12 cellular contexts compared by ENCODE assay signal in genomic region chr1:6454856-6455751, GRCh38. TPM values are rescaled to one million over a fixed set of nuclear protein-coding genes. Genes with fewer than 3 reads are reported as not detected.
DNase-seq lines count a peak whose midpoint lies in the region; ATAC-seq lines count a peak whose summit lies in the region.
"Had no signal": no experiment of that assay in that cellular context is flagged by ENCODE, and none has a peak within 500 bp of the region (broad histone marks: within the 10 kb centered on the region; RNA-seq: fewer than 3 reads in every experiment).

No MANE protein-coding gene starts in this region.

- H3K4me2 ChIP-seq in GM23248 (ENCODE audit: unreplicated experiment) = no peak overlapping the region

- 4 to 5% methylated on average over 87 to 97 of the region's 115 CpGs for WGBS in GM23248 (ENCODE audit: low coverage in 1 of 2, low lambda C conversion rate in 2 of 2, missing lambda C conversion rate in 2 of 2), 2 experiments

- H3K27ac ChIP-seq in ACC112 (ENCODE audit: low read depth, low read length) (no peak overlapping the region), GM23248 (no peak overlapping the region)
- H3K27ac ChIP-seq: epithelial cell of prostate, SJCRH30 had no signal

- H3K4me1 ChIP-seq in ACC112 (ENCODE audit: control insufficient read depth, insufficient read depth, low read length, unreplicated experiment) = no peaks in the 10 kb centered on the region
- no peaks in the 10 kb centered on the region for H3K4me1 ChIP-seq in GM23248 (ENCODE audit: insufficient read depth)
- H3K4me1 ChIP-seq: SJCRH30 had no signal

- H4K20me1 ChIP-seq in GM23248 (ENCODE audit: insufficient read depth) = no peaks in the 10 kb centered on the region

- ATAC-seq in GM18907 (IDR thresholded peaks at IDR 0.05; ENCODE audit: unreplicated experiment) (no peak), GM21576 (IDR thresholded peaks at IDR 0.05; ENCODE audit: unreplicated experiment) (no peak)

- H3K79me2 ChIP-seq in ACC112 (ENCODE audit: control insufficient read depth, insufficient read depth, low read length, unreplicated experiment) = no peaks in the 10 kb centered on the region
- H3K79me2 ChIP-seq in GM23248 (ENCODE audit: insufficient read depth) = no peaks in the 10 kb centered on the region

- H3K27me3 ChIP-seq in ACC112 (ENCODE audit: insufficient read depth, low read length) = peaks cover 37% of the 10 kb centered on the region
- peaks cover 61% of the 10 kb centered on the region for H3K27me3 ChIP-seq in GM23248 (replicated peaks; ENCODE audit: insufficient read depth)

- H3K36me3 ChIP-seq in ACC112 (ENCODE audit: insufficient read depth, low read length) (no peaks in the 10 kb centered on the region), GM23248 (ENCODE audit: low read depth) (no peaks in the 10 kb centered on the region)
- H3K36me3 ChIP-seq: SJCRH30 had no signal

- DNase-seq in GM23248 (peak; percentile 41), iris pigment epithelial cell (ENCODE audit: low read depth) (peak; percentile 25), midbrain (lab: John Stamatoyannopoulos, UW) (no peak), hypothalamus (lab: John Stamatoyannopoulos, UW) (no peak)
- peak; percentile 37 for DNase-seq in activated naive CD4-positive, alpha-beta T cell treated with anti-CD3 and anti-CD28 coated beads, Interleukin-2, amount 50 U/mL, for 16 hours
- DNase-seq: kidney glomerular epithelial cell, NCI-H2107, SJCRH30 had no signal

- in situ Hi-C loops in GM23248 (cut with MboI) = no loop called here

- 0 out of 2 replicates have a peak overlapping the region, but pooled peaks have one; percentile 21 for H3K4me3 ChIP-seq in ACC112 (ENCODE audit: low read depth, low read length)
- H3K4me3 ChIP-seq in GM23248 = no peak overlapping the region
- H3K4me3 ChIP-seq: SJCRH30 had no signal

- no peaks in the 10 kb centered on the region for H3K9me2 ChIP-seq in GM23248 (ENCODE audit: insufficient read depth)

- no peak overlapping the region for H3K9ac ChIP-seq in GM23248

- H3F3A ChIP-seq in GM23248 (ENCODE audit: insufficient read depth) = no peaks in the 10 kb centered on the region

- H2AFZ ChIP-seq in ACC112 (ENCODE audit: low read length, unreplicated experiment) (no peak overlapping the region), GM23248 (no peak overlapping the region)

- H3K9me3 ChIP-seq in GM23248 (ENCODE audit: low read depth) = no peaks in the 10 kb centered on the region
- H3K9me3 ChIP-seq: SJCRH30 had no signal

RNA-seq across cellular contexts. Expression of gene TNFRSF25, which starts 10.9 kb away (rescaled TPM):
- total RNA-seq in GM23248 (2014; rRNA removed; shearing (Covaris generic)) = 5.6 and 12.1 TPM in 2 replicates
- 2.5 and 3.1 TPM in 2 replicates for polyA plus RNA-seq in GM23248 (2016; fragmentation: Nextera tagmentation; extraction: Ambion mirVana)

RNA-seq across cellular contexts. Expression of gene ESPN, which starts 30.5 kb away (rescaled TPM):
- total RNA-seq in GM23248 (2014; rRNA removed; shearing (Covaris generic)) = not detected in 2 replicates
- not detected in 2 replicates for polyA plus RNA-seq in GM23248 (2016; fragmentation: Nextera tagmentation; extraction: Ambion mirVana)

RNA-seq across cellular contexts. Expression of gene HES2, which starts 35.4 kb away (rescaled TPM):
- not detected in 2 replicates for total RNA-seq in GM23248 (2014; rRNA removed; shearing (Covaris generic))
- not detected in 2 replicates for polyA plus RNA-seq in GM23248 (2016; fragmentation: Nextera tagmentation; extraction: Ambion mirVana)
- total RNA-seq: SJCRH30 had no signal

RNA-seq across cellular contexts. Expression of gene PLEKHG5, which starts 36.4 kb away (rescaled TPM):
- 7.0 and 7.6 TPM in 2 replicates for total RNA-seq in GM23248 (2014; rRNA removed; shearing (Covaris generic))
- polyA plus RNA-seq in GM23248 (2016; fragmentation: Nextera tagmentation; extraction: Ambion mirVana) = 2.0 and 2.8 TPM in 2 replicates

Comparison
In these comparisons a context has a peak if more than half of its experiments do, and no peak if none do; other contexts are left out.
1. DNase-seq: peak in GM23248 (single experiment), activated naive CD4-positive, alpha-beta T cell treated with anti-CD3 and anti-CD28 coated beads, Interleukin-2, amount 50 U/mL, for 16 hours (single experiment) and iris pigment epithelial cell (single experiment); none in midbrain (single experiment) and hypothalamus (0 of 51).